ENCODE assay signal across 22 cellular contexts in genomic region chr3:124660606-124661005, GRCh38.
"Had no signal": no experiment of that assay in that cellular context is flagged by ENCODE, and none has a peak within 500 bp of the region (broad histone marks: within the 10 kb centered on the region; RNA-seq: fewer than 3 reads in every experiment).

No MANE protein-coding gene starts in this region.

- DNase-seq: effector memory CD8-positive, alpha-beta T cell; esophagus squamous epithelium; foreskin keratinocyte; kidney; left colon; left ventricle myocardium superior; mesenchymal stem cell; midbrain; nephron progenitor cell; posterior cingulate gyrus; right cardiac atrium; stimulated activated CD4-positive, alpha-beta T cell treated with anti-CD3 and anti-CD28 coated beads, Interleukin-4, amount 100 ng/mL, for 24 hours; testis; upper lobe of right lung had no signal

- H3K27ac ChIP-seq: esophagus squamous epithelium, foreskin keratinocyte, neutrophil, testis, tibial nerve, upper lobe of right lung, vagina had no signal

- H3K36me3 Mint-ChIP-seq: stimulated activated memory B cell treated with anti-CD40 and anti-IgM and Interleukin-4, amounts not matched to agents 10 μg/mL and 1 μg/mL and 100 μg/mL, for 72 hours had no signal

- H3K9me3 ChIP-seq: esophagus squamous epithelium, neutrophil, testis, tibial nerve, upper lobe of right lung, vagina had no signal

- H3K27me3 ChIP-seq: esophagus squamous epithelium, neutrophil, testis, tibial nerve, upper lobe of right lung, vagina had no signal

- H3K27ac Mint-ChIP-seq: dendritic cell treated with granulocyte-macrophage colony-stimulating factor and Interleukin-4, amounts not matched to agents 40 ng/mL and 50 ng/mL, for 4 days; effector memory CD8-positive, alpha-beta T cell; nephron progenitor cell; stimulated activated memory B cell treated with anti-CD40 and anti-IgM and Interleukin-4, amounts not matched to agents 10 μg/mL and 1 μg/mL and 100 μg/mL, for 72 hours had no signal

- ATAC-seq: effector memory CD8-positive, alpha-beta T cell; foreskin keratinocyte; left colon; left ventricle myocardium superior; right cardiac atrium; stimulated activated memory B cell treated with anti-CD40 and anti-IgM and Interleukin-4, amounts not matched to agents 10 μg/mL and 1 μg/mL and 100 μg/mL, for 72 hours; upper lobe of right lung had no signal

- H3K36me3 ChIP-seq: neutrophil, upper lobe of right lung had no signal

- H3K4me1 Mint-ChIP-seq: nephron progenitor cell had no signal

- H3K4me3 Mint-ChIP-seq: dendritic cell treated with granulocyte-macrophage colony-stimulating factor and Interleukin-4, amounts not matched to agents 40 ng/mL and 50 ng/mL, for 4 days; effector memory CD8-positive, alpha-beta T cell; nephron progenitor cell; stimulated activated memory B cell treated with anti-CD40 and anti-IgM and Interleukin-4, amounts not matched to agents 10 μg/mL and 1 μg/mL and 100 μg/mL, for 72 hours had no signal

- H3K4me3 ChIP-seq: esophagus squamous epithelium, lung, smooth muscle cell, testis, tibial nerve, upper lobe of right lung, vagina had no signal

- H3K4me2 ChIP-seq: smooth muscle cell had no signal

- FAIRE-seq: colon, kidney had no signal

- H3K4me1 ChIP-seq: esophagus squamous epithelium, foreskin keratinocyte, testis, tibial nerve, upper lobe of right lung, vagina had no signal

- H3K9me3 Mint-ChIP-seq: dendritic cell treated with granulocyte-macrophage colony-stimulating factor and Interleukin-4, amounts not matched to agents 40 ng/mL and 50 ng/mL, for 4 days; effector memory CD8-positive, alpha-beta T cell; nephron progenitor cell; stimulated activated memory B cell treated with anti-CD40 and anti-IgM and Interleukin-4, amounts not matched to agents 10 μg/mL and 1 μg/mL and 100 μg/mL, for 72 hours had no signal
